Comparison of ENCODE assay signal across 8 cellular contexts in genomic region chr12:56080556-56081138, GRCh38. TPM values are rescaled to one million over a fixed set of nuclear protein-coding genes. Genes with fewer than 3 reads are reported as not detected.
DNase-seq lines count a peak whose midpoint lies in the region; ATAC-seq and TF ChIP-seq lines count a peak whose summit lies in the region.

No MANE protein-coding gene starts in this region.

- H3K27me3 ChIP-seq in left ventricle myocardium inferior (ENCODE audit: low read depth) = peaks cover 17% of the 10 kb centered on the region

- peak overlapping the region; percentile 70 for H3K4me3 ChIP-seq in left ventricle myocardium inferior
- peak overlapping the region; percentile 59 for H3K4me3 ChIP-seq in choroid plexus epithelial cell (ENCODE audit: low read depth, low read length)
- peak overlapping the region; percentile 90 for H3K4me3 ChIP-seq in mucosa of descending colon

- DNase-seq in left ventricle myocardium inferior (no peak), left ventricle myocardium superior (no peak), choroid plexus epithelial cell (ENCODE audit: low read depth) (no peak), mucosa of descending colon (peak; percentile 76 to 82 (median 82)), NCI-H1105 treated with DMSO at 0.1 percent for 48 hours (lab: John Stamatoyannopoulos, UW) (no peak)

- H3K27ac ChIP-seq in left ventricle myocardium inferior (replicated peaks) = peak overlapping the region; percentile 40

- intact Hi-C loops in left ventricle myocardium inferior (cut with micrococcal nuclease) = no loop called here
- intact Hi-C loops in left ventricle myocardium superior (cut with micrococcal nuclease) = no loop called here
- intact Hi-C loops in mucosa of descending colon (cut with DNase I, micrococcal nuclease) = no loop called here

- no peaks in the 10 kb centered on the region for H3K9me3 ChIP-seq in left ventricle myocardium inferior (replicated peaks)
- no peaks in the 10 kb centered on the region for H3K9me3 ChIP-seq in mucosa of descending colon

- ATAC-seq in left ventricle myocardium superior (no peak), mucosa of descending colon (peak; percentile 62), HG02763 (IDR thresholded peaks at IDR 0.05; ENCODE audit: unreplicated experiment) (no peak), HG03280 (IDR thresholded peaks at IDR 0.05; ENCODE audit: unreplicated experiment) (no peak), HG03457 (IDR thresholded peaks at IDR 0.05; ENCODE audit: unreplicated experiment) (no peak)

- TF ChIP-seq CTCF in left ventricle myocardium inferior (IDR thresholded peaks at IDR 0.05; ENCODE audit: borderline replicate concordance) (no peak), choroid plexus epithelial cell (conservative IDR thresholded peaks at IDR 0.05; ENCODE audit: low read depth, low read length) (no peak), mucosa of descending colon (IDR thresholded peaks at IDR 0.05) (no peak)

- H3K4me1 ChIP-seq in left ventricle myocardium inferior (peaks cover 21% of the 10 kb centered on the region), mucosa of descending colon (ENCODE audit: low read depth) (peaks cover 32% of the 10 kb centered on the region)

- H3K36me3 ChIP-seq in left ventricle myocardium inferior (no peaks in the 10 kb centered on the region), mucosa of descending colon (ENCODE audit: low read depth) (no peaks in the 10 kb centered on the region)

RNA-seq across cellular contexts. Expression of gene ERBB3, which starts 0.7 kb away (rescaled TPM):
- total RNA-seq in left ventricle myocardium inferior (2.3 TPM), left ventricle myocardium superior (2.9 TPM), mucosa of descending colon (100 to 1,000 TPM; 136 to 423 (median 212) TPM)

RNA-seq across cellular contexts. Expression of gene PA2G4, which starts 23.7 kb away (rescaled TPM):
- total RNA-seq in left ventricle myocardium inferior = 65.7 TPM
- 77.1 TPM for total RNA-seq in left ventricle myocardium superior
- total RNA-seq in mucosa of descending colon = 10 to 100 TPM; 61.7 to 94.9 (median 90.3) TPM

RNA-seq across cellular contexts. Expression of gene RPL41, which starts 35.8 kb away (rescaled TPM):
- total RNA-seq in left ventricle myocardium inferior (1,892 TPM), left ventricle myocardium superior (1,980 TPM), mucosa of descending colon (1,000 to 10,000 TPM; 2,763 to 3,198 (median 3,152) TPM)

RNA-seq across cellular contexts. Expression of gene ZC3H10, which starts 37.4 kb away (rescaled TPM):
- total RNA-seq in left ventricle myocardium inferior = 4.9 TPM
- total RNA-seq in left ventricle myocardium superior = 5.5 TPM
- total RNA-seq in mucosa of descending colon = 10 to 100 TPM in 1 of 3 donors, 1 to 10 TPM in 2; 5.0 to 11.8 (median 5.4) TPM

RNA-seq across cellular contexts. Expression of gene RPS26, which starts 38.9 kb away (rescaled TPM):
- total RNA-seq in left ventricle myocardium inferior (48.7 TPM), left ventricle myocardium superior (41.0 TPM), mucosa of descending colon (10 to 100 TPM; 28.8 to 81.1 (median 34.5) TPM)

Comparison
In these comparisons a context has a peak if more than half of its experiments do, and no peak if none do; other contexts are left out.
1. DNase-seq: peak in mucosa of descending colon (3 of 3); none in left ventricle myocardium inferior (single experiment), left ventricle myocardium superior (single experiment), choroid plexus epithelial cell (single experiment) and NCI-H1105 treated with DMSO at 0.1 percent for 48 hours (single experiment).
2. RNA of gene ERBB3, which starts 0.7 kb away (total RNA-seq): 136 to 423 TPM in mucosa of descending colon; 2.9 TPM in left ventricle myocardium superior (single experiment) and 2.3 TPM in left ventricle myocardium inferior (single experiment); every median in the first group is over 10 times any median in the second.
3. Peak in every context shown above with its lines, with median percentiles within 50 percentile points of each other: H3K4me3 ChIP-seq.